ENCODE assay signal across 1 cellular context in genomic region chr11:65418681-65419459, GRCh38.
A peak's percentile ranks its signal among the peaks of the same experiment; 100 is the strongest.
TF ChIP-seq lines count a peak whose summit lies in the region.

No MANE protein-coding gene starts in this region.

TF ChIP-seq in K562, 482 proteins besides CTCF, POLR2A, EP300 and RAD21 (continued from another document and continues in another):
- TF ChIP-seq CTCFL (IDR thresholded peaks at IDR 0.05; ENCODE audit: borderline replicate concordance, insufficient read depth, low read depth, low read length, poor library complexity, severe bottlenecking) (no peak), SIN3B (IDR thresholded peaks at IDR 0.05; ENCODE audit: low read depth) (no peak), FOSL1 (tag; conservative IDR thresholded peaks at IDR 0.05) (no peak), ZNF12 (CRISPR knock-in tag; IDR thresholded peaks at IDR 0.05) (no peak), FOXP4 (CRISPR knock-in tag; IDR thresholded peaks at IDR 0.05; ENCODE audit: borderline replicate concordance) (peak; percentile 62; the same call in 1 of the 2 replicates), NFIX (CRISPR knock-in tag; IDR thresholded peaks at IDR 0.05; ENCODE audit: low read depth) (no peak), HNRNPLL (IDR thresholded peaks at IDR 0.05; ENCODE audit: low read depth, low read length, poor library complexity, severe bottlenecking) (peak; percentile 55), SP2 (IDR thresholded peaks at IDR 0.05; ENCODE audit: extremely low read depth, low read depth, low read length, poor library complexity, severe bottlenecking) (no peak), CBX8 (IDR thresholded peaks at IDR 0.05; ENCODE audit: borderline replicate concordance, extremely low read depth, low read depth, low read length, poor library complexity, severe bottlenecking) (no peak), NR2F6 (CRISPR knock-in tag; IDR thresholded peaks at IDR 0.05) (no peak), CTBP1 (IDR thresholded peaks at IDR 0.05; ENCODE audit: borderline replicate concordance) (peak; percentile 80), ARNT (IDR thresholded peaks at IDR 0.05) (peak; percentile 68 to 89; a peak in 3 of 4 replicates), ZBTB33 (CRISPR knock-in tag; IDR thresholded peaks at IDR 0.05) (peak; percentile 14; the same call in 1 of the 2 replicates), DPF2 (IDR thresholded peaks at IDR 0.05) (peak; percentile 90), ZNF175 (CRISPR knock-in tag; IDR thresholded peaks at IDR 0.05; ENCODE audit: low read depth) (peak; percentile 82), ZFPM2 (CRISPR knock-in tag; IDR thresholded peaks at IDR 0.05) (no peak), EZH2 (IDR thresholded peaks at IDR 0.05; ENCODE audit: borderline replicate concordance, low read depth, low read length) (no peak), CREBBP (IDR thresholded peaks at IDR 0.05; ENCODE audit: low read depth, low read length) (no peak), ZNF695 (CRISPR knock-in tag; IDR thresholded peaks at IDR 0.05) (no peak; the same call in 1 of the 2 replicates), HDGF (IDR thresholded peaks at IDR 0.05) (no peak; the same call in 1 of the 2 replicates), COPS2 (conservative IDR thresholded peaks at IDR 0.05) (no peak), ZNF239 (CRISPR knock-in tag; IDR thresholded peaks at IDR 0.05) (no peak), NKRF (IDR thresholded peaks at IDR 0.05; ENCODE audit: borderline replicate concordance) (no peak), NCOA6 (IDR thresholded peaks at IDR 0.05) (no peak), ZBTB8A (IDR thresholded peaks at IDR 0.05; ENCODE audit: partially characterized antibody) (no peak), ATF1 (CRISPR knock-in tag; IDR thresholded peaks at IDR 0.05) (no peak), ATF1 (tag; IDR thresholded peaks at IDR 0.05) (peak; percentile 69), TEAD1 (CRISPR knock-in tag; IDR thresholded peaks at IDR 0.05) (peak; percentile 37 to 63; a peak in 3 of 4 replicates), RAD51 (IDR thresholded peaks at IDR 0.05; ENCODE audit: borderline replicate concordance, low read depth) (peak; percentile 94), ETV6 (IDR thresholded peaks at IDR 0.05; ENCODE audit: borderline replicate concordance in 1 of 2, low read depth in 2 of 2, low read length in 1 of 2) (peak in 1 of 2 experiments; percentile 63; a peak in 1 of 4 replicates), ETV6 (CRISPR knock-in tag; IDR thresholded peaks at IDR 0.05; ENCODE audit: borderline replicate concordance) (peak; percentile 82; the same call in 1 of the 2 replicates), EGR1 (conservative IDR thresholded peaks at IDR 0.05) (peak; percentile 65), TBL1XR1 (IDR thresholded peaks at IDR 0.05; ENCODE audit: low read length in 2 of 2) (peak; percentile 24 to 67; a peak in 2 of 4 replicates), SMARCB1 (IDR thresholded peaks at IDR 0.05; ENCODE audit: insufficient read length, low read depth) (no peak), ELF2 (CRISPR knock-in tag; IDR thresholded peaks at IDR 0.05) (no peak), HMGN3 (IDR thresholded peaks at IDR 0.05; ENCODE audit: borderline replicate concordance, extremely low read depth, insufficient read length, low read depth, low read length) (peak; percentile 96), ELK1 (CRISPR knock-in tag; IDR thresholded peaks at IDR 0.05) (no peak), CBFA2T2 (conservative IDR thresholded peaks at IDR 0.05) (peak; percentile 60), ZNF324 (CRISPR knock-in tag; IDR thresholded peaks at IDR 0.05) (no peak), PHB (CRISPR knock-in tag; IDR thresholded peaks at IDR 0.05) (no peak), ZSCAN29 (IDR thresholded peaks at IDR 0.05) (no peak; the same call in 1 of the 2 replicates), ZNF197 (CRISPR knock-in tag; IDR thresholded peaks at IDR 0.05; ENCODE audit: low read depth) (no peak)
- TF ChIP-seq, protein P1, sequence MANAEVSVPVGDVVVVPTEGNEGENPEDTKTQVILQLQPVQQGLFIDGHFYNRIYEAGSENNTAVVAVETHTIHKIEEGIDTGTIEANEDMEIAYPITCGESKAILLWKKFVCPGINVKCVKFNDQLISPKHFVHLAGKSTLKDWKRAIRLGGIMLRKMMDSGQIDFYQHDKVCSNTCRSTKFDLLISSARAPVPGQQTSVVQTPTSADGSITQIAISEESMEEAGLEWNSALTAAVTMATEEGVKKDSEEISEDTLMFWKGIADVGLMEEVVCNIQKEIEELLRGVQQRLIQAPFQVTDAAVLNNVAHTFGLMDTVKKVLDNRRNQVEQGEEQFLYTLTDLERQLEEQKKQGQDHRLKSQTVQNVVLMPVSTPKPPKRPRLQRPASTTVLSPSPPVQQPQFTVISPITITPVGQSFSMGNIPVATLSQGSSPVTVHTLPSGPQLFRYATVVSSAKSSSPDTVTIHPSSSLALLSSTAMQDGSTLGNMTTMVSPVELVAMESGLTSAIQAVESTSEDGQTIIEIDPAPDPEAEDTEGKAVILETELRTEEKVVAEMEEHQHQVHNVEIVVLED (CRISPR knock-in tag; IDR thresholded peaks at IDR 0.05): no peak
- TF ChIP-seq, protein P2, sequence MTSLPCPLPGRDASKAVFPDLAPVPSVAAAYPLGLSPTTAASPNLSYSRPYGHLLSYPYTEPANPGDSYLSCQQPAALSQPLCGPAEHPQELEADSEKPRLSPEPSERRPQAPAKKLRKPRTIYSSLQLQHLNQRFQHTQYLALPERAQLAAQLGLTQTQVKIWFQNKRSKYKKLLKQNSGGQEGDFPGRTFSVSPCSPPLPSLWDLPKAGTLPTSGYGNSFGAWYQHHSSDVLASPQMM (CRISPR knock-in tag; IDR thresholded peaks at IDR 0.05): no peak
- TF ChIP-seq, protein P3, sequence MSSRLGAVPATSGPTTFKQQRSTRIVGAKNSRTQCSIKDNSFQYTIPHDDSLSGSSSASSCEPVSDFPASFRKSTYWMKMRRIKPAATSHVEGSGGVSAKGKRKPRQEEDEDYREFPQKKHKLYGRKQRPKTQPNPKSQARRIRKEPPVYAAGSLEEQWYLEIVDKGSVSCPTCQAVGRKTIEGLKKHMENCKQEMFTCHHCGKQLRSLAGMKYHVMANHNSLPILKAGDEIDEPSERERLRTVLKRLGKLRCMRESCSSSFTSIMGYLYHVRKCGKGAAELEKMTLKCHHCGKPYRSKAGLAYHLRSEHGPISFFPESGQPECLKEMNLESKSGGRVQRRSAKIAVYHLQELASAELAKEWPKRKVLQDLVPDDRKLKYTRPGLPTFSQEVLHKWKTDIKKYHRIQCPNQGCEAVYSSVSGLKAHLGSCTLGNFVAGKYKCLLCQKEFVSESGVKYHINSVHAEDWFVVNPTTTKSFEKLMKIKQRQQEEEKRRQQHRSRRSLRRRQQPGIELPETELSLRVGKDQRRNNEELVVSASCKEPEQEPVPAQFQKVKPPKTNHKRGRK (tag; IDR thresholded peaks at IDR 0.05): no peak
- TF ChIP-seq, protein P4, sequence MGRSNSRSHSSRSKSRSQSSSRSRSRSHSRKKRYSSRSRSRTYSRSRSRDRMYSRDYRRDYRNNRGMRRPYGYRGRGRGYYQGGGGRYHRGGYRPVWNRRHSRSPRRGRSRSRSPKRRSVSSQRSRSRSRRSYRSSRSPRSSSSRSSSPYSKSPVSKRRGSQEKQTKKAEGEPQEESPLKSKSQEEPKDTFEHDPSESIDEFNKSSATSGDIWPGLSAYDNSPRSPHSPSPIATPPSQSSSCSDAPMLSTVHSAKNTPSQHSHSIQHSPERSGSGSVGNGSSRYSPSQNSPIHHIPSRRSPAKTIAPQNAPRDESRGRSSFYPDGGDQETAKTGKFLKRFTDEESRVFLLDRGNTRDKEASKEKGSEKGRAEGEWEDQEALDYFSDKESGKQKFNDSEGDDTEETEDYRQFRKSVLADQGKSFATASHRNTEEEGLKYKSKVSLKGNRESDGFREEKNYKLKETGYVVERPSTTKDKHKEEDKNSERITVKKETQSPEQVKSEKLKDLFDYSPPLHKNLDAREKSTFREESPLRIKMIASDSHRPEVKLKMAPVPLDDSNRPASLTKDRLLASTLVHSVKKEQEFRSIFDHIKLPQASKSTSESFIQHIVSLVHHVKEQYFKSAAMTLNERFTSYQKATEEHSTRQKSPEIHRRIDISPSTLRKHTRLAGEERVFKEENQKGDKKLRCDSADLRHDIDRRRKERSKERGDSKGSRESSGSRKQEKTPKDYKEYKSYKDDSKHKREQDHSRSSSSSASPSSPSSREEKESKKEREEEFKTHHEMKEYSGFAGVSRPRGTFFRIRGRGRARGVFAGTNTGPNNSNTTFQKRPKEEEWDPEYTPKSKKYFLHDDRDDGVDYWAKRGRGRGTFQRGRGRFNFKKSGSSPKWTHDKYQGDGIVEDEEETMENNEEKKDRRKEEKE (IDR thresholded peaks at IDR 0.05; ENCODE audit: borderline replicate concordance in 1 of 2, control insufficient read depth in 1 of 2, low read depth in 2 of 2, low read length in 1 of 2): no peak
- TF ChIP-seq, protein P5, sequence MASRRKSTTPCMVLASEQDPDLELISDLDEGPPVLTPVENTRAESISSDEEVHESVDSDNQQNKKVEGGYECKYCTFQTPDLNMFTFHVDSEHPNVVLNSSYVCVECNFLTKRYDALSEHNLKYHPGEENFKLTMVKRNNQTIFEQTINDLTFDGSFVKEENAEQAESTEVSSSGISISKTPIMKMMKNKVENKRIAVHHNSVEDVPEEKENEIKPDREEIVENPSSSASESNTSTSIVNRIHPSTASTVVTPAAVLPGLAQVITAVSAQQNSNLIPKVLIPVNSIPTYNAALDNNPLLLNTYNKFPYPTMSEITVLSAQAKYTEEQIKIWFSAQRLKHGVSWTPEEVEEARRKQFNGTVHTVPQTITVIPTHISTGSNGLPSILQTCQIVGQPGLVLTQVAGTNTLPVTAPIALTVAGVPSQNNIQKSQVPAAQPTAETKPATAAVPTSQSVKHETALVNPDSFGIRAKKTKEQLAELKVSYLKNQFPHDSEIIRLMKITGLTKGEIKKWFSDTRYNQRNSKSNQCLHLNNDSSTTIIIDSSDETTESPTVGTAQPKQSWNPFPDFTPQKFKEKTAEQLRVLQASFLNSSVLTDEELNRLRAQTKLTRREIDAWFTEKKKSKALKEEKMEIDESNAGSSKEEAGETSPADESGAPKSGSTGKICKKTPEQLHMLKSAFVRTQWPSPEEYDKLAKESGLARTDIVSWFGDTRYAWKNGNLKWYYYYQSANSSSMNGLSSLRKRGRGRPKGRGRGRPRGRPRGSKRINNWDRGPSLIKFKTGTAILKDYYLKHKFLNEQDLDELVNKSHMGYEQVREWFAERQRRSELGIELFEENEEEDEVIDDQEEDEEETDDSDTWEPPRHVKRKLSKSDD (conservative IDR thresholded peaks at IDR 0.05; ENCODE audit: low read length): no peak
